In genomic region chr12:46020768-46021167, GRCh38 we compare ENCODE assay signal across 2 cellular contexts.
TF ChIP-seq lines count a peak whose summit lies in the region.

No MANE protein-coding gene starts in this region.

TF ChIP-seq in A549, 52 proteins besides CTCF, POLR2A, EP300 and RAD21 (continued from another document):
- no peak for TF ChIP-seq PBX3 (IDR thresholded peaks at IDR 0.05)
TF ChIP-seq in A549: peak in this region for 0.

TF ChIP-seq in WTC11, 78 proteins besides CTCF, POLR2A, EP300 and RAD21 (continued from another document):
- no peak for TF ChIP-seq RELA (CRISPR knock-in tag; IDR thresholded peaks at IDR 0.05; ENCODE audit: borderline replicate concordance)
- TF ChIP-seq, protein P1, sequence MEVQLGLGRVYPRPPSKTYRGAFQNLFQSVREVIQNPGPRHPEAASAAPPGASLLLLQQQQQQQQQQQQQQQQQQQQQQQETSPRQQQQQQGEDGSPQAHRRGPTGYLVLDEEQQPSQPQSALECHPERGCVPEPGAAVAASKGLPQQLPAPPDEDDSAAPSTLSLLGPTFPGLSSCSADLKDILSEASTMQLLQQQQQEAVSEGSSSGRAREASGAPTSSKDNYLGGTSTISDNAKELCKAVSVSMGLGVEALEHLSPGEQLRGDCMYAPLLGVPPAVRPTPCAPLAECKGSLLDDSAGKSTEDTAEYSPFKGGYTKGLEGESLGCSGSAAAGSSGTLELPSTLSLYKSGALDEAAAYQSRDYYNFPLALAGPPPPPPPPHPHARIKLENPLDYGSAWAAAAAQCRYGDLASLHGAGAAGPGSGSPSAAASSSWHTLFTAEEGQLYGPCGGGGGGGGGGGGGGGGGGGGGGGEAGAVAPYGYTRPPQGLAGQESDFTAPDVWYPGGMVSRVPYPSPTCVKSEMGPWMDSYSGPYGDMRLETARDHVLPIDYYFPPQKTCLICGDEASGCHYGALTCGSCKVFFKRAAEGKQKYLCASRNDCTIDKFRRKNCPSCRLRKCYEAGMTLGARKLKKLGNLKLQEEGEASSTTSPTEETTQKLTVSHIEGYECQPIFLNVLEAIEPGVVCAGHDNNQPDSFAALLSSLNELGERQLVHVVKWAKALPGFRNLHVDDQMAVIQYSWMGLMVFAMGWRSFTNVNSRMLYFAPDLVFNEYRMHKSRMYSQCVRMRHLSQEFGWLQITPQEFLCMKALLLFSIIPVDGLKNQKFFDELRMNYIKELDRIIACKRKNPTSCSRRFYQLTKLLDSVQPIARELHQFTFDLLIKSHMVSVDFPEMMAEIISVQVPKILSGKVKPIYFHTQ (CRISPR knock-in tag; IDR thresholded peaks at IDR 0.05): no peak
TF ChIP-seq in WTC11: peak in this region for 0.
